In genomic region chr18:44672506-44672905, GRCh38 we compare ENCODE assay signal across 17 cellular contexts. TPM values are rescaled to one million over a fixed set of nuclear protein-coding genes. Genes with fewer than 3 reads are reported as not detected.
DNase-seq lines count a peak whose midpoint lies in the region; ATAC-seq and TF ChIP-seq lines count a peak whose summit lies in the region.
"Had no signal": no experiment of that assay in that cellular context is flagged by ENCODE, and none has a peak within 500 bp of the region (broad histone marks: within the 10 kb centered on the region; RNA-seq: fewer than 3 reads in every experiment).

No MANE protein-coding gene starts in this region.

- DNase-seq in RWPE2 (ENCODE audit: low spot score) (no peak), epithelial cell of esophagus (ENCODE audit: low read depth) (peak; percentile 87), mesendoderm (peak; percentile 39), smooth muscle cell (lab: John Stamatoyannopoulos, UW; ENCODE audit: unreplicated experiment) (no peak), OCI-M1 (lab: John Stamatoyannopoulos, UW) (no peak), C1 segment of cervical spinal cord (lab: John Stamatoyannopoulos, UW) (no peak), osteoblast (ENCODE audit: insufficient read length, low spot score, missing footprints) (no peak)
- DNase-seq: BE2C; CD8-positive, alpha-beta T cell; COR-L47; DND-41; GDM1; GOT3 had no signal

- H3K18ac ChIP-seq in mesendoderm (ENCODE audit: low read length), result no peak overlapping the region

- no peak overlapping the region for H2BK15ac ChIP-seq in mesendoderm (replicated peaks; ENCODE audit: low read depth)

- H2AK5ac ChIP-seq in mesendoderm (ENCODE audit: low read length), result no peak overlapping the region

- H3K27ac ChIP-seq in RWPE2 (ENCODE audit: poor library complexity, severe bottlenecking) (no peak overlapping the region), mesendoderm (ENCODE audit: low read depth, low read length) (no peak overlapping the region), smooth muscle cell (ENCODE audit: low read depth) (peak overlapping the region; percentile 38), osteoblast (ENCODE audit: low read depth, low read length) (no peak overlapping the region)
- H3K27ac ChIP-seq: A549 had no signal

- H4K20me1 ChIP-seq in smooth muscle cell (ENCODE audit: low read depth), result no peaks in the 10 kb centered on the region
- H4K20me1 ChIP-seq in osteoblast (ENCODE audit: insufficient read depth, low read length), result no peaks in the 10 kb centered on the region

- H2BK120ac ChIP-seq in mesendoderm (ENCODE audit: low read depth, low read length), result no peak overlapping the region

- no peak overlapping the region for H2BK5ac ChIP-seq in mesendoderm (ENCODE audit: low read length)

- H2AFZ ChIP-seq in smooth muscle cell (ENCODE audit: low read depth) (no peak overlapping the region), osteoblast (ENCODE audit: low read length) (no peak overlapping the region)

- H3K4ac ChIP-seq in mesendoderm (ENCODE audit: low read depth, low read length), result no peak overlapping the region

- TF ChIP-seq CTCF in RWPE2 (IDR thresholded peaks at IDR 0.05; ENCODE audit: poor library complexity, severe bottlenecking) (no peak), epithelial cell of esophagus (IDR thresholded peaks at IDR 0.05; ENCODE audit: insufficient read depth, low read depth, low read length, missing control alignments) (no peak), smooth muscle cell (IDR thresholded peaks at IDR 0.05; ENCODE audit: borderline replicate concordance, insufficient read depth, poor library complexity, severe bottlenecking) (no peak), osteoblast (IDR thresholded peaks at IDR 0.05; ENCODE audit: extremely low read depth, low read depth, low read length) (no peak)

- H3K36me3 ChIP-seq in RWPE2 (ENCODE audit: low read depth), result no peaks in the 10 kb centered on the region
- H3K36me3 ChIP-seq in mesendoderm (ENCODE audit: control insufficient read depth, insufficient read depth, low read length), result no peaks in the 10 kb centered on the region
- no peaks in the 10 kb centered on the region for H3K36me3 ChIP-seq in smooth muscle cell (ENCODE audit: low read depth)
- no peaks in the 10 kb centered on the region for H3K36me3 ChIP-seq in osteoblast (ENCODE audit: insufficient read depth, low read length)
- H3K36me3 ChIP-seq: BE2C, HAP-1 had no signal

- no peaks in the 10 kb centered on the region for H3K79me1 ChIP-seq in mesendoderm (ENCODE audit: low read length)

- no peak overlapping the region for H3K9ac ChIP-seq in mesendoderm (ENCODE audit: low read length)
- no peak overlapping the region for H3K9ac ChIP-seq in smooth muscle cell (ENCODE audit: low read depth)

- H3K4me1 ChIP-seq in RWPE2 (ENCODE audit: insufficient read depth, poor library complexity, severe bottlenecking) (no peaks in the 10 kb centered on the region), mesendoderm (ENCODE audit: control insufficient read depth, low read depth, low read length) (peaks cover 2% of the 10 kb centered on the region), smooth muscle cell (ENCODE audit: low read depth) (no peaks in the 10 kb centered on the region), osteoblast (ENCODE audit: insufficient read depth, low read length) (no peaks in the 10 kb centered on the region)
- H3K4me1 ChIP-seq: A549, BE2C, HAP-1 had no signal

- H4K5ac ChIP-seq in mesendoderm (ENCODE audit: low read length), result no peak overlapping the region

- no peak overlapping the region for H4K8ac ChIP-seq in mesendoderm (ENCODE audit: low read depth, low read length)

- no peak overlapping the region for H3K4me2 ChIP-seq in mesendoderm (ENCODE audit: low read length)
- no peak overlapping the region for H3K4me2 ChIP-seq in smooth muscle cell
- no peak overlapping the region for H3K4me2 ChIP-seq in osteoblast (ENCODE audit: insufficient read depth, low read length)
- H3K4me2 ChIP-seq: A549 had no signal

- H3K9me3 ChIP-seq in RWPE2 (ENCODE audit: severe bottlenecking) (no peaks in the 10 kb centered on the region), smooth muscle cell (replicated peaks; ENCODE audit: low read depth) (no peaks in the 10 kb centered on the region), osteoblast (ENCODE audit: low read depth, low read length) (no peaks in the 10 kb centered on the region)
- H3K9me3 ChIP-seq: A549, BE2C, HAP-1 had no signal

- H3K27me3 ChIP-seq in RWPE2 (ENCODE audit: insufficient read depth, poor library complexity, severe bottlenecking), result no peaks in the 10 kb centered on the region
- no peaks in the 10 kb centered on the region for H3K27me3 ChIP-seq in mesendoderm (ENCODE audit: insufficient read depth, low read length, poor library complexity)
- H3K27me3 ChIP-seq in smooth muscle cell (ENCODE audit: low read depth), result no peaks in the 10 kb centered on the region
- no peaks in the 10 kb centered on the region for H3K27me3 ChIP-seq in osteoblast (ENCODE audit: insufficient read depth, low read length)
- H3K27me3 ChIP-seq: BE2C had no signal

- no CpG with 5 or more reads among the region's 3 CpGs for WGBS in mesendoderm (ENCODE audit: extremely low coverage, insufficient coverage, low lambda C conversion rate)
- WGBS in smooth muscle cell (ENCODE audit: low lambda C conversion rate), result 67% methylated on average over 3 of the region's 3 CpGs

- H3K4me3 ChIP-seq in RWPE2 (ENCODE audit: severe bottlenecking) (no peak overlapping the region), epithelial cell of esophagus (ENCODE audit: low read length) (no peak overlapping the region), mesendoderm (ENCODE audit: low read length) (no peak overlapping the region), smooth muscle cell (no peak overlapping the region), osteoblast (ENCODE audit: insufficient read depth, low read length) (no peak overlapping the region)
- H3K4me3 ChIP-seq: A549, HAP-1 had no signal

- peak; percentile 31; the same call in 1 of the 3 replicates for ATAC-seq in RWPE2 (ENCODE audit: low read depth)
- no peak for ATAC-seq in GM21515 (IDR thresholded peaks at IDR 0.05; ENCODE audit: unreplicated experiment)
- ATAC-seq: A549; CD8-positive, alpha-beta T cell; HepG2 had no signal

- H3F3A ChIP-seq in smooth muscle cell (ENCODE audit: low read depth), result no peaks in the 10 kb centered on the region

- no peak overlapping the region for H3K56ac ChIP-seq in mesendoderm (ENCODE audit: low read length)

- H3K79me2 ChIP-seq in mesendoderm (ENCODE audit: control insufficient read depth, insufficient read depth, low read length) (no peaks in the 10 kb centered on the region), smooth muscle cell (ENCODE audit: low read depth) (no peaks in the 10 kb centered on the region), osteoblast (ENCODE audit: insufficient read depth, low read length) (no peaks in the 10 kb centered on the region)

- H3K23ac ChIP-seq in mesendoderm (ENCODE audit: low read length), result no peak overlapping the region

RNA-seq across cellular contexts. Expression of gene SETBP1, which starts 8.2 kb away (rescaled TPM):
- polyA plus RNA-seq in mesendoderm (2013, experiment 1 of 2), result 1.9 TPM
- polyA plus RNA-seq in mesendoderm (2013, experiment 2 of 2), result 1.9 TPM
- total RNA-seq in smooth muscle cell (17.7 and 19.2 TPM in 2 replicates), osteoblast (22.8 and 23.0 TPM in 2 replicates)
- polyA plus RNA-seq in smooth muscle cell, result 4.7 and 6.1 TPM in 2 replicates

Comparison
In these comparisons a context has a peak if more than half of its experiments do, and no peak if none do; other contexts are left out.
1. DNase-seq: peak in epithelial cell of esophagus (single experiment) and mesendoderm (single experiment); none in RWPE2 (single experiment), smooth muscle cell (single experiment), OCI-M1 (single experiment), C1 segment of cervical spinal cord (0 of 14) and osteoblast (single experiment).